Comparison of ENCODE assay signal across 1 cellular context in the genomic region with DNA sequence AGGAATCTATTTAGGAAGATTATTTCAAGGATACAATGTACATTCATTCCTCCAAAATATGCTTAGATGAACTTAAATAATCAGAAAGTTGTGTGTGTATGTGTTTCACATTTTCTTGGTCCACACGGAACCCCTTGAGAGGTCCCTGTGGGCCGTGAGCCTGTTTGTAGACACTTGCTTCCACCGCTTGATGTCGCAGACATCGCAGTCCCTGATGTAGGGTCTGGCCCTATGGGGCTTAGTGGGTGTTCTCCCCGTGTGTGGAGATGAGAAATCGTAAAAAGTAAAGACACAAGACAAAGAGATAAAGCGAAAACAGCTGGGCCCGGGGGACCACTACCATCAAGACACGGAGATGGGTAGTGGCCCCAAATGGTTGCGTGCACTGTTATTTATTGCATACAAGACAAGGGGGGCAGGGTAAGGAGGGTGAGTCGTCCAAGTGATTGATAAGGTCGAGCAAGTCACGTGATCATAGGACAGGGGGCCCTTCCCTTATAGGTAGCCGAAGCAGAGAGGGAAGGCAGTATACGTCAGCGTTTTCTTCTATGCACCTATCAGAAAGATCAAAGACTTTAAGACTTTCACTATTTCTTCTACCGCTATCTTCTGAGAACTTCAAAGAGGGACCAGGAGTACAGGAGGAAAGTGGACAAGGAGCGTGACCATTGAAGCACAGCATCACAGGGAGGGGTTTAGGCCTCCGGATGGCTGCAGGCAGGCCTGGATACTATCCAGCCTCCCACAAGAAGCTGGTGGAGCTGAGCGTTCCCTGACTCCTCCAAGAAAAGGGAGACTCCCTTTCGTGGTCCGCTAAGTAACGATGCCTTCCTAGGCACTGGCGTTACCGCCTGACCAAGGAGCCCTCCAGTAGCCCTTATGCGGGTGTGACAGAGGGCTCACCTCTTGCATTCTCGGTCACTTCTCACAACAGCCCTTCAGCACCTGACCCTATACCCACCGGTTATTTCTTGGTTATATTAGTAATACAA.
TF ChIP-seq lines count a peak whose summit lies in the region.

No MANE protein-coding gene starts in this region.

TF ChIP-seq in K562, 482 proteins besides CTCF, POLR2A, EP300 and RAD21 (continued from another document):
- TF ChIP-seq, protein P1, sequence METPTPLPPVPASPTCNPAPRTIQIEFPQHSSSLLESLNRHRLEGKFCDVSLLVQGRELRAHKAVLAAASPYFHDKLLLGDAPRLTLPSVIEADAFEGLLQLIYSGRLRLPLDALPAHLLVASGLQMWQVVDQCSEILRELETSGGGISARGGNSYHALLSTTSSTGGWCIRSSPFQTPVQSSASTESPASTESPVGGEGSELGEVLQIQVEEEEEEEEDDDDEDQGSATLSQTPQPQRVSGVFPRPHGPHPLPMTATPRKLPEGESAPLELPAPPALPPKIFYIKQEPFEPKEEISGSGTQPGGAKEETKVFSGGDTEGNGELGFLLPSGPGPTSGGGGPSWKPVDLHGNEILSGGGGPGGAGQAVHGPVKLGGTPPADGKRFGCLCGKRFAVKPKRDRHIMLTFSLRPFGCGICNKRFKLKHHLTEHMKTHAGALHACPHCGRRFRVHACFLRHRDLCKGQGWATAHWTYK (CRISPR knock-in tag; IDR thresholded peaks at IDR 0.05): no peak
- no peak for TF ChIP-seq DDX20 (tag; IDR thresholded peaks at IDR 0.05; ENCODE audit: low read depth)
- TF ChIP-seq HIVEP1 (CRISPR knock-in tag; IDR thresholded peaks at IDR 0.05): no peak
- TF ChIP-seq, protein P2, sequence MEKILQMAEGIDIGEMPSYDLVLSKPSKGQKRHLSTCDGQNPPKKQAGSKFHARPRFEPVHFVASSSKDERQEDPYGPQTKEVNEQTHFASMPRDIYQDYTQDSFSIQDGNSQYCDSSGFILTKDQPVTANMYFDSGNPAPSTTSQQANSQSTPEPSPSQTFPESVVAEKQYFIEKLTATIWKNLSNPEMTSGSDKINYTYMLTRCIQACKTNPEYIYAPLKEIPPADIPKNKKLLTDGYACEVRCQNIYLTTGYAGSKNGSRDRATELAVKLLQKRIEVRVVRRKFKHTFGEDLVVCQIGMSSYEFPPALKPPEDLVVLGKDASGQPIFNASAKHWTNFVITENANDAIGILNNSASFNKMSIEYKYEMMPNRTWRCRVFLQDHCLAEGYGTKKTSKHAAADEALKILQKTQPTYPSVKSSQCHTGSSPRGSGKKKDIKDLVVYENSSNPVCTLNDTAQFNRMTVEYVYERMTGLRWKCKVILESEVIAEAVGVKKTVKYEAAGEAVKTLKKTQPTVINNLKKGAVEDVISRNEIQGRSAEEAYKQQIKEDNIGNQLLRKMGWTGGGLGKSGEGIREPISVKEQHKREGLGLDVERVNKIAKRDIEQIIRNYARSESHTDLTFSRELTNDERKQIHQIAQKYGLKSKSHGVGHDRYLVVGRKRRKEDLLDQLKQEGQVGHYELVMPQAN (IDR thresholded peaks at IDR 0.05; ENCODE audit: borderline replicate concordance): no peak
- peak; percentile 70 for TF ChIP-seq CXXC5 (CRISPR knock-in tag; IDR thresholded peaks at IDR 0.05)
- TF ChIP-seq RAD51 (IDR thresholded peaks at IDR 0.05; ENCODE audit: borderline replicate concordance, low read depth): peak; percentile 98
- no peak for TF ChIP-seq MAFF (IDR thresholded peaks at IDR 0.05; ENCODE audit: low read length)
- TF ChIP-seq TARDBP (IDR thresholded peaks at IDR 0.05): no peak
- TF ChIP-seq CREB1 (IDR thresholded peaks at IDR 0.05): no peak
- TF ChIP-seq CREB1 (CRISPR knock-in tag; IDR thresholded peaks at IDR 0.05): no peak
- TF ChIP-seq SRF (CRISPR knock-in tag; IDR thresholded peaks at IDR 0.05): no peak
- TF ChIP-seq TSC22D4 (tag; IDR thresholded peaks at IDR 0.05): no peak
- TF ChIP-seq POLR3A (IDR thresholded peaks at IDR 0.05; ENCODE audit: borderline replicate concordance, extremely low read depth, insufficient read depth, insufficient read length): no peak
- TF ChIP-seq ZNF551 (CRISPR knock-in tag; IDR thresholded peaks at IDR 0.05): no peak
- no peak for TF ChIP-seq ZNF347 (CRISPR knock-in tag; IDR thresholded peaks at IDR 0.05; ENCODE audit: low read depth)
- TF ChIP-seq, protein P3, sequence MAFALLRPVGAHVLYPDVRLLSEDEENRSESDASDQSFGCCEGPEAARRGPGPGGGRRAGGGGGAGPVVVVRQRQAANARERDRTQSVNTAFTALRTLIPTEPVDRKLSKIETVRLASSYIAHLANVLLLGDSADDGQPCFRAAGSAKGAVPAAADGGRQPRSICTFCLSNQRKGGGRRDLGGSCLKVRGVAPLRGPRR (CRISPR knock-in tag; IDR thresholded peaks at IDR 0.05): no peak
- no peak for TF ChIP-seq KDM4B (IDR thresholded peaks at IDR 0.05; ENCODE audit: borderline replicate concordance in 2 of 2, low read depth in 1 of 2)
- no peak for TF ChIP-seq FIP1L1 (IDR thresholded peaks at IDR 0.05; ENCODE audit: low read depth, low read length, poor library complexity, severe bottlenecking)
- peak; percentile 37; the same call in 1 of the 2 replicates for TF ChIP-seq CREM (IDR thresholded peaks at IDR 0.05; ENCODE audit: low read depth)
- TF ChIP-seq, protein P4, sequence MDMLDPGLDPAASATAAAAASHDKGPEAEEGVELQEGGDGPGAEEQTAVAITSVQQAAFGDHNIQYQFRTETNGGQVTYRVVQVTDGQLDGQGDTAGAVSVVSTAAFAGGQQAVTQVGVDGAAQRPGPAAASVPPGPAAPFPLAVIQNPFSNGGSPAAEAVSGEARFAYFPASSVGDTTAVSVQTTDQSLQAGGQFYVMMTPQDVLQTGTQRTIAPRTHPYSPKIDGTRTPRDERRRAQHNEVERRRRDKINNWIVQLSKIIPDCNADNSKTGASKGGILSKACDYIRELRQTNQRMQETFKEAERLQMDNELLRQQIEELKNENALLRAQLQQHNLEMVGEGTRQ (CRISPR knock-in tag; IDR thresholded peaks at IDR 0.05): peak; percentile 77
- no peak for TF ChIP-seq ZNF12 (CRISPR knock-in tag; IDR thresholded peaks at IDR 0.05)
- TF ChIP-seq L3MBTL2 (IDR thresholded peaks at IDR 0.05): peak; percentile 46; the same call in 1 of the 2 replicates
- TF ChIP-seq, protein P5, sequence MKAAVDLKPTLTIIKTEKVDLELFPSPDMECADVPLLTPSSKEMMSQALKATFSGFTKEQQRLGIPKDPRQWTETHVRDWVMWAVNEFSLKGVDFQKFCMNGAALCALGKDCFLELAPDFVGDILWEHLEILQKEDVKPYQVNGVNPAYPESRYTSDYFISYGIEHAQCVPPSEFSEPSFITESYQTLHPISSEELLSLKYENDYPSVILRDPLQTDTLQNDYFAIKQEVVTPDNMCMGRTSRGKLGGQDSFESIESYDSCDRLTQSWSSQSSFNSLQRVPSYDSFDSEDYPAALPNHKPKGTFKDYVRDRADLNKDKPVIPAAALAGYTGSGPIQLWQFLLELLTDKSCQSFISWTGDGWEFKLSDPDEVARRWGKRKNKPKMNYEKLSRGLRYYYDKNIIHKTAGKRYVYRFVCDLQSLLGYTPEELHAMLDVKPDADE (conservative IDR thresholded peaks at IDR 0.05; ENCODE audit: control insufficient read depth, low read depth, low read length): no peak
- no peak for TF ChIP-seq ZNF696 (CRISPR knock-in tag; conservative IDR thresholded peaks at IDR 0.05)
- TF ChIP-seq BMI1 (IDR thresholded peaks at IDR 0.05; ENCODE audit: low read length): no peak
- TF ChIP-seq TAF7 (tag; IDR thresholded peaks at IDR 0.05): no peak
- TF ChIP-seq SAFB (IDR thresholded peaks at IDR 0.05; ENCODE audit: borderline replicate concordance, low read depth, low read length): no peak
- no peak for TF ChIP-seq NFYB (IDR thresholded peaks at IDR 0.05; ENCODE audit: extremely low read depth, insufficient read length)
- TF ChIP-seq SLC30A9 (CRISPR knock-in tag; IDR thresholded peaks at IDR 0.05): no peak
- TF ChIP-seq ZNF316 (IDR thresholded peaks at IDR 0.05): peak; percentile 72
- TF ChIP-seq KHSRP (IDR thresholded peaks at IDR 0.05): no peak
- peak; percentile 32 for TF ChIP-seq C11orf30 (IDR thresholded peaks at IDR 0.05; ENCODE audit: low read depth)
- peak; percentile 66; the same call in 1 of the 2 replicates for TF ChIP-seq BHLHE40 (IDR thresholded peaks at IDR 0.05; ENCODE audit: low read length)
- TF ChIP-seq E2F3 (CRISPR knock-in tag; IDR thresholded peaks at IDR 0.05): no peak
- no peak for TF ChIP-seq POLR2H (tag; IDR thresholded peaks at IDR 0.05; ENCODE audit: low read depth)
- TF ChIP-seq RBM14 (IDR thresholded peaks at IDR 0.05; ENCODE audit: borderline replicate concordance, insufficient read depth, low read depth, low read length): no peak
- no peak for TF ChIP-seq ARHGAP35 (IDR thresholded peaks at IDR 0.05; ENCODE audit: partially characterized antibody)
TF ChIP-seq in K562: peak in this region for 35.
